24 cellular contexts compared by ENCODE assay signal in genomic region chr1:12626888-12627287, GRCh38. TPM values are rescaled to one million over a fixed set of nuclear protein-coding genes. Genes with fewer than 3 reads are reported as not detected.
DNase-seq lines count a peak whose midpoint lies in the region; ATAC-seq, FAIRE-seq and TF ChIP-seq lines count a peak whose summit lies in the region.
"Had no signal": no experiment of that assay in that cellular context is flagged by ENCODE, and none has a peak within 500 bp of the region (broad histone marks: within the 10 kb centered on the region; RNA-seq: fewer than 3 reads in every experiment).

No MANE protein-coding gene starts in this region.

- no peaks in the 10 kb centered on the region for H3K9me3 Mint-ChIP-seq in HFFc6
- no peaks in the 10 kb centered on the region for H3K9me3 Mint-ChIP-seq in naive thymus-derived CD4-positive, alpha-beta T cell
- H3K9me3 Mint-ChIP-seq: CD14-positive monocyte, IgD-negative memory B cell had no signal

- no peak for FAIRE-seq in H1 (lab: Jason Lieb, UNC)
- FAIRE-seq: RCC 7860 had no signal

- peak overlapping the region; percentile 66 for H2BK120ac ChIP-seq in H1 (replicated peaks; ENCODE audit: low read depth, low read length)

- no peak for ATAC-seq in HG02763 (IDR thresholded peaks at IDR 0.05; ENCODE audit: unreplicated experiment)
- no peak for ATAC-seq in naive thymus-derived CD4-positive, alpha-beta T cell

- no peak overlapping the region for H4K91ac ChIP-seq in H1 (replicated peaks; ENCODE audit: insufficient read length, low read length)

- H3K79me2 ChIP-seq in H1 (ENCODE audit: control insufficient read depth in 1 of 2, insufficient read depth in 2 of 2, low read length in 2 of 2) = no peaks in the 10 kb centered on the region

- no peak for TF ChIP-seq POLR2A in H1 (IDR thresholded peaks at IDR 0.05; ENCODE audit: control extremely low read depth in 1 of 2, low read depth in 2 of 2, low read length in 2 of 2)

- CTCF ChIA-PET in H1 (lab: Charles Lee; ENCODE audit: partially characterized antibody) = interaction anchor here (0.5 to 1.0 kb wide), 3 partner anchors 32 to 698 kb away, joined by 4 read pairs; no protein-coding TSS in a partner anchor
- CTCF ChIA-PET in naive thymus-derived CD4-positive, alpha-beta T cell (lab: Charles Lee) = interaction anchor here (0.7 kb wide), 1 partner anchor 28 kb away, joined by 4 read pairs; no protein-coding TSS in a partner anchor

- H3K4me1 ChIP-seq in BLaER1 treated with 17β-estradiol and CSF1 and Interleukin-3, amounts not matched to agents 10 nM and 100 nM = peaks cover 20 to 75% (median 62%) of the 10 kb centered on the region in 10 experiments
- H3K4me1 ChIP-seq in H1 (replicated peaks in 1 of 4; ENCODE audit: control insufficient read depth in 3 of 4, insufficient read depth in 4 of 4, low read length in 3 of 4) = peaks cover 14 to 30% (median 21%) of the 10 kb centered on the region in 4 experiments
- H3K4me1 ChIP-seq in naive thymus-derived CD4-positive, alpha-beta T cell (ENCODE audit: control insufficient read depth in 2 of 2, insufficient read depth in 2 of 2, low read length in 2 of 2) = peaks cover 0 to 10% of the 10 kb centered on the region in 2 donors

- no peak overlapping the region for H3K4me3 Mint-ChIP-seq in HFFc6
- peak overlapping the region in 4 of 10 donors; percentile 7 to 49 (median 38) for H3K4me3 Mint-ChIP-seq in naive thymus-derived CD4-positive, alpha-beta T cell
- H3K4me3 Mint-ChIP-seq: CD14-positive monocyte, IgD-negative memory B cell had no signal

- no peak for TF ChIP-seq CTCF in H1 (IDR thresholded peaks at IDR 0.05; ENCODE audit: control extremely low read depth in 1 of 3, insufficient read depth in 1 of 3, low read depth in 1 of 3, low read length in 3 of 3)
- TF ChIP-seq CTCF in HFFc6 (IDR thresholded peaks at IDR 0.05) = no peak

- no peak overlapping the region for H3K23ac ChIP-seq in H1 (ENCODE audit: insufficient read length)

- WGBS in H1 (ENCODE audit: extremely low coverage in 1 of 2, insufficient coverage in 1 of 2, insufficient read length in 1 of 2, insufficient replicate concordance in 2 of 2, low coverage in 1 of 2, low lambda C conversion rate in 2 of 2, missing lambda C conversion rate in 1 of 2), 2 experiments = 50% methylated on average over 4 of the region's 4 CpGs; no CpG with 5 or more reads in 1 of the 2 experiments

- intact Hi-C loops in naive thymus-derived CD4-positive, alpha-beta T cell (cut with micrococcal nuclease) = no loop called here

- no peak overlapping the region for H3K27ac Mint-ChIP-seq in HFFc6
- peak overlapping the region in 4 of 9 donors; percentile 25 to 72 (median 32) for H3K27ac Mint-ChIP-seq in naive thymus-derived CD4-positive, alpha-beta T cell
- H3K27ac Mint-ChIP-seq: CD14-positive monocyte, IgD-negative memory B cell had no signal

- no peaks in the 10 kb centered on the region; the same call in 1 of the 2 replicates for H3K4me1 Mint-ChIP-seq in HFFc6 (ENCODE audit: low read depth)
- peaks cover 6 to 17% (median 14%) of the 10 kb centered on the region in 7 donors for H3K4me1 Mint-ChIP-seq in naive thymus-derived CD4-positive, alpha-beta T cell
- H3K4me1 Mint-ChIP-seq: IgD-negative memory B cell had no signal

- no peak overlapping the region for H2AFZ ChIP-seq in H1 (ENCODE audit: low read length)
- H2AFZ ChIP-seq: GM23248 had no signal

- peaks cover 28% of the 10 kb centered on the region for H3K27me3 Mint-ChIP-seq in HFFc6 (ENCODE audit: insufficient read depth)
- peaks cover 0 to 18% (median 0%) of the 10 kb centered on the region in 5 donors for H3K27me3 Mint-ChIP-seq in naive thymus-derived CD4-positive, alpha-beta T cell

- H4K5ac ChIP-seq in H1 (ENCODE audit: insufficient read length, low read depth, low read length) = no peak overlapping the region

- no peak overlapping the region for H4K8ac ChIP-seq in H1 (ENCODE audit: extremely low read depth, insufficient read depth, low read length)

- no peak overlapping the region for H3K14ac ChIP-seq in H1 (ENCODE audit: insufficient read length)

- H2BK15ac ChIP-seq in H1 (ENCODE audit: low read length) = no peak overlapping the region

- no peak overlapping the region for H3K4me3 ChIP-seq in BLaER1 treated with 17β-estradiol and CSF1 and Interleukin-3, amounts not matched to agents 10 nM and 100 nM
- H3K4me3 ChIP-seq in SK-N-MC = no peak overlapping the region
- no peak overlapping the region for H3K4me3 ChIP-seq in H1 (ENCODE audit: extremely low read depth in 1 of 4, insufficient read depth in 2 of 4, low read depth in 3 of 4, low read length in 4 of 4)
- H3K4me3 ChIP-seq in naive thymus-derived CD4-positive, alpha-beta T cell (ENCODE audit: low read length) = no peak overlapping the region
- H3K4me3 ChIP-seq: GM23248, SJCRH30 had no signal

- no peak overlapping the region for H2BK5ac ChIP-seq in H1 (ENCODE audit: low read depth, low read length)

- H3K4ac ChIP-seq in H1 (replicated peaks; ENCODE audit: insufficient read length, low read depth, low read length) = no peak overlapping the region

- no peak overlapping the region for H3K56ac ChIP-seq in H1 (replicated peaks; ENCODE audit: insufficient read length, low read depth, low read length)

- no peak overlapping the region for H3K18ac ChIP-seq in H1 (ENCODE audit: extremely low read depth, low read length)

- no peaks in the 10 kb centered on the region for H4K20me1 ChIP-seq in BLaER1 treated with 17β-estradiol and CSF1 and Interleukin-3, amounts not matched to agents 10 nM and 100 nM
- H4K20me1 ChIP-seq in H1 (replicated peaks in 1 of 2; ENCODE audit: control insufficient read depth in 1 of 2, insufficient read depth in 2 of 2, low read length in 2 of 2) = no peaks in the 10 kb centered on the region

- no peak overlapping the region for H3K9ac ChIP-seq in BLaER1 treated with 17β-estradiol and CSF1 and Interleukin-3, amounts not matched to agents 10 nM and 100 nM
- H3K9ac ChIP-seq in SK-N-MC (ENCODE audit: insufficient read length) (no peak overlapping the region), H1 (replicated peaks in 1 of 4; ENCODE audit: extremely low read depth in 1 of 4, low read depth in 3 of 4, low read length in 3 of 4) (no peak overlapping the region)
- H3K9ac ChIP-seq: GM23248 had no signal

- no peak for TF ChIP-seq EP300 in H1 (IDR thresholded peaks at IDR 0.05; ENCODE audit: borderline replicate concordance in 1 of 2, low read depth in 2 of 2, low read length in 2 of 2)

- H2BK20ac ChIP-seq in H1 (ENCODE audit: low read length) = no peak overlapping the region

- H3K27me3 ChIP-seq in BLaER1 treated with 17β-estradiol and CSF1 and Interleukin-3, amounts not matched to agents 10 nM and 100 nM = peaks cover 0 to 6% (median 0%) of the 10 kb centered on the region in 11 experiments; a peak in 4 of 22 replicates
- H3K27me3 ChIP-seq in H1 (replicated peaks in 1 of 4; ENCODE audit: control insufficient read depth in 3 of 4, extremely low read depth in 1 of 4, insufficient read depth in 3 of 4, low read length in 3 of 4) = no peaks in the 10 kb centered on the region
- H3K27me3 ChIP-seq in naive thymus-derived CD4-positive, alpha-beta T cell (ENCODE audit: control insufficient read depth in 2 of 2, insufficient read depth in 2 of 2, low read length in 2 of 2) = no peaks in the 10 kb centered on the region
- H3K27me3 ChIP-seq: SJCRH30 had no signal

- no peak overlapping the region for H2BK12ac ChIP-seq in H1 (ENCODE audit: low read depth, low read length)

- no peaks in the 10 kb centered on the region for H3K23me2 ChIP-seq in H1 (ENCODE audit: low read depth, low read length)

- POLR2A ChIA-PET in H1 (lab: Charles Lee; ENCODE audit: partially characterized antibody) = interaction anchor here (1.1 to 1.2 kb wide), 2 partner anchors 9 to 29 kb away, joined by 4 read pairs; partner anchors contain the start of gene DHRS3
- POLR2A ChIA-PET in naive thymus-derived CD4-positive, alpha-beta T cell (lab: Charles Lee) = interaction anchor here (0.9 kb wide), 2 partner anchors 113 to 216 kb away, joined by 4 to 6 read pairs; no protein-coding TSS in a partner anchor

- no peak overlapping the region for H3K27ac ChIP-seq in BLaER1 treated with 17β-estradiol and CSF1 and Interleukin-3, amounts not matched to agents 10 nM and 100 nM
- H3K27ac ChIP-seq in SK-N-MC = 0 out of 2 replicates have a peak overlapping the region, but pooled peaks have one; percentile 60
- no peak overlapping the region for H3K27ac ChIP-seq in H1 (ENCODE audit: low read depth, low read length)
- no peak overlapping the region for H3K27ac ChIP-seq in naive thymus-derived CD4-positive, alpha-beta T cell (ENCODE audit: low read depth, low read length)
- H3K27ac ChIP-seq: GM23248, SJCRH30 had no signal

- H3K36me3 Mint-ChIP-seq in HFFc6 (ENCODE audit: low read depth) = no peaks in the 10 kb centered on the region
- H3K36me3 Mint-ChIP-seq in naive thymus-derived CD4-positive, alpha-beta T cell = no peaks in the 10 kb centered on the region
- H3K36me3 Mint-ChIP-seq: IgD-negative memory B cell had no signal

- no peak for TF ChIP-seq RAD21 in H1 (IDR thresholded peaks at IDR 0.05 in 1 of 2, conservative IDR thresholded peaks at IDR 0.05 in 1 of 2; ENCODE audit: low read depth in 2 of 2, low read length in 2 of 2)

- no peaks in the 10 kb centered on the region for H3K79me1 ChIP-seq in H1 (ENCODE audit: low read depth, low read length)

- no peaks in the 10 kb centered on the region for H3K36me3 ChIP-seq in BLaER1 treated with 17β-estradiol and CSF1 and Interleukin-3, amounts not matched to agents 10 nM and 100 nM
- H3K36me3 ChIP-seq in SK-N-MC (ENCODE audit: insufficient read depth, low read length) = no peaks in the 10 kb centered on the region
- no peaks in the 10 kb centered on the region for H3K36me3 ChIP-seq in H1 (ENCODE audit: control insufficient read depth in 2 of 4, insufficient read depth in 4 of 4, low read length in 3 of 4)
- H3K36me3 ChIP-seq in naive thymus-derived CD4-positive, alpha-beta T cell (ENCODE audit: control insufficient read depth in 2 of 3, insufficient read depth in 3 of 3, low read length in 3 of 3) = no peaks in the 10 kb centered on the region
- H3K36me3 ChIP-seq: SJCRH30 had no signal

- H2AK5ac ChIP-seq in H1 (ENCODE audit: low read depth, low read length) = no peak overlapping the region

- H3K4me2 ChIP-seq in BLaER1 treated with 17β-estradiol and CSF1 and Interleukin-3, amounts not matched to agents 10 nM and 100 nM = peak overlapping the region in 9 of 11 experiments; percentile 4 to 58 (median 32); a peak in 16 of 22 replicates
- H3K4me2 ChIP-seq in H1 (ENCODE audit: insufficient read depth in 1 of 2, low read depth in 2 of 2, low read length in 2 of 2) = no peak overlapping the region

- H3K9me3 ChIP-seq in BLaER1 treated with 17β-estradiol and CSF1 and Interleukin-3, amounts not matched to agents 10 nM and 100 nM (replicated peaks in 1 of 11) = peaks cover 12 to 23% (median 16%) of the 10 kb centered on the region in 11 experiments
- H3K9me3 ChIP-seq in SK-N-MC (ENCODE audit: low read depth, low read length) (no peaks in the 10 kb centered on the region), H1 (ENCODE audit: insufficient read depth in 2 of 2, low read depth in 1 of 2, low read length in 1 of 2) (no peaks in the 10 kb centered on the region; a peak in 1 of 4 replicates)
- H3K9me3 ChIP-seq in naive thymus-derived CD4-positive, alpha-beta T cell (ENCODE audit: control insufficient read depth in 2 of 3, low read length in 3 of 3) = no peaks in the 10 kb centered on the region
- H3K9me3 ChIP-seq: SJCRH30 had no signal

- DNase-seq in KG1 (lab: John Stamatoyannopoulos, UW) (peak; percentile 29), SK-N-MC (ENCODE audit: low read depth, low spot score) (no peak), H1 (ENCODE audit: low read depth in 1 of 2, low spot score in 2 of 2) (no peak), HFFc6 (no peak)
- no peak for DNase-seq in activated CD4-positive, alpha-beta T cell treated with anti-CD3 and anti-CD28 coated beads for 4 hours
- no peak for DNase-seq in naive thymus-derived CD4-positive, alpha-beta T cell
- DNase-seq: AML-193, DMS79, GM23248, NCI-H1092 treated with DMSO at 0.1 percent for 48 hours, NCI-H1436 treated with DMSO at 0.1 percent for 48 hours, NCI-H2029 treated with DMSO at 0.1 percent for 48 hours, NCI-H226, NCI-H510A treated with DMSO at 0.1 percent for 48 hours, NCI-H748 treated with DMSO at 0.1 percent for 48 hours had no signal

RNA-seq across cellular contexts. Expression of gene DHRS3, which starts 8.9 kb away (rescaled TPM):
- 32.5 and 37.8 TPM in 2 replicates for total RNA-seq in H1 (2021; fragmentation: NEBNext Ultra II Directional; extraction: Animal tissue kit (Norgen Biotek cat#: 25700))
- 36.4 and 41.9 TPM in 2 replicates for polyA plus RNA-seq in H1 (2011; rRNA removed)
- polyA plus RNA-seq in H1 (2011; cell fraction: cytosol; rRNA removed) = 40.2 TPM
- 40.2 TPM for polyA plus RNA-seq in H1 (2011; cell fraction: nucleus; rRNA removed)
- polyA plus RNA-seq in H1 (2012, experiment 1 of 2) = 25.1 to 32.0 TPM (median 29.2 TPM) in 4 replicates
- 36.9 TPM for polyA plus RNA-seq in H1 (2012, experiment 2 of 2)
- polyA plus RNA-seq in H1 (2013, experiment 1 of 2) = 9.6 TPM
- 10.6 TPM for polyA plus RNA-seq in H1 (2013, experiment 2 of 2)
- polyA minus RNA-seq in H1 (2011; rRNA and poly(A)+ RNA removed) = 56.9 and 114 TPM in 2 replicates
- polyA minus RNA-seq in H1 (2011; cell fraction: cytosol; rRNA and poly(A)+ RNA removed) = 51.7 TPM
- polyA minus RNA-seq in H1 (2011; cell fraction: nucleus; rRNA and poly(A)+ RNA removed) = 27.3 TPM
- 10 to 100 TPM in 4 of 6 experiments, 1 to 10 TPM in 2; 6.0 to 29.1 (median 27.1) TPM for total RNA-seq in HFFc6 (2021; fragmentation: NEBNext Ultra II Directional; extraction: Animal tissue kit (Norgen Biotek cat#: 25700))
- total RNA-seq in naive thymus-derived CD4-positive, alpha-beta T cell = 100 to 1,000 TPM in 2 of 5 experiments, 10 to 100 TPM in 3; 60.2 to 115 (median 74.7) TPM
- polyA plus RNA-seq in naive thymus-derived CD4-positive, alpha-beta T cell = 10 to 100 TPM; 39.9 to 44.9 TPM
- total RNA-seq: A172, OCI-LY7 had no signal

RNA-seq across cellular contexts. Expression of gene AADACL4, which starts 17.0 kb away (rescaled TPM):
- total RNA-seq in H1 (2021; fragmentation: NEBNext Ultra II Directional; extraction: Animal tissue kit (Norgen Biotek cat#: 25700)) = 0.40 TPM in 1 of 2 replicates, not detected in the other
- 0.08 and 0.13 TPM in 2 replicates for polyA plus RNA-seq in H1 (2011; rRNA removed)
- polyA plus RNA-seq in H1 (2011; cell fraction: cytosol; rRNA removed) = 0.21 TPM
- 0.33 TPM for polyA plus RNA-seq in H1 (2011; cell fraction: nucleus; rRNA removed)
- not detected in 4 replicates for polyA plus RNA-seq in H1 (2012, experiment 1 of 2)
- polyA plus RNA-seq in H1 (2012, experiment 2 of 2) = not detected
- polyA plus RNA-seq in H1 (2013, experiment 1 of 2) = not detected
- 0.04 TPM for polyA plus RNA-seq in H1 (2013, experiment 2 of 2)
- polyA minus RNA-seq in H1 (2011; rRNA and poly(A)+ RNA removed) = 0.17 TPM in 1 of 2 replicates, not detected in the other
- not detected for polyA minus RNA-seq in H1 (2011; cell fraction: cytosol; rRNA and poly(A)+ RNA removed)
- not detected for polyA minus RNA-seq in H1 (2011; cell fraction: nucleus; rRNA and poly(A)+ RNA removed)
- total RNA-seq in HFFc6 (2021; fragmentation: NEBNext Ultra II Directional; extraction: Animal tissue kit (Norgen Biotek cat#: 25700)) = not detected
- total RNA-seq in naive thymus-derived CD4-positive, alpha-beta T cell = not detected
- not detected for polyA plus RNA-seq in naive thymus-derived CD4-positive, alpha-beta T cell
- total RNA-seq: A172, GM23248, OCI-LY7, SJCRH30 had no signal
- polyA plus RNA-seq: AG04450, CD14-positive monocyte, GM23248, IgD-negative memory B cell had no signal

Comparison
In these comparisons a context has a peak if more than half of its experiments do, and no peak if none do; other contexts are left out.
1. H3K4me2 ChIP-seq: peak in BLaER1 treated with 17β-estradiol and CSF1 and Interleukin-3, amounts not matched to agents 10 nM and 100 nM (9 of 11); none in H1 (0 of 2).